Comparison of ENCODE assay signal across 8 cellular contexts in the genomic region with DNA sequence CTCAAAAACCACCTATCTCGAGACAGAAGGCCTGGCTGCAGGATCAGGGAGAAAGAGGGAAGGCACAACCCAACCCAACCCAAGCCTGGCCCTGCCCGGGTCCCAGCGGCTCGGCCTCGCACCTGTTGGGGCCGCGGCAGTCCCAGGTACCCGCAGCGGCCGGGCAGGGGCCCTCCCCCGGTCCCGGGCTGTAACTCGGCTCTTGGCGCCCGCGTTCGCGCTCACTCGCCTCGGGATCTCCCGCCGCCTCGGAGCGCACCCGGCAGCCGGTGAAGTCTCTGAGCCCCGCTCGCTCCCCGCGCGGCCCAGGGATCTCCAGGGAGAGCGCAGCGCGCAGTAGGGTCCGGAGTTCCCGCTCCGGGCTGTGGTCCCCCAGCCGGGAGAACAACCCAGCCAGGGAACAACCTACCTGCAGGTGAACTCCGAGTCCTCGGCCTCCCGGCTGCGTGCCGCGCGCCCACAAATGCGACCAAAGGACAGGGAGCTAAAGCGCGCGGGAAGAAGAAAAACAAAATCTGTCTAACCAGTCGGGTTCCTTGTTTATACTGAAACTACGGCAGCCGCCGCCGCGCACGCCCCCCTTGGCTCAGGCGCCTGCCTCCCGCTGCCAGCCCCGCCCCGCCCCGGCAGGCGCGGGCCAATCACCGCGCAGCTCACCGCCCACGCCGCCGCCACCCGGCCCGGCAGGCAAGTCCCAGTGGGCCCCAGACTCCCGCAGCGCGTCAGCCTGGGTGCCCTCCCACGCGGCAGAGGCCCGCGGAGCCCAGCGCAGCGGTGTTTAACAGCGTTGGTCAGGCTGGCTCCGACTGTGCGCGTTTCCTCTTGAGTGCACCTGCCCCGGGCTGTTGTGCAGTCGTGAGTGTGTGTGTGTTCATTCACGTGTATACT. TPM values are rescaled to one million over a fixed set of nuclear protein-coding genes. Genes with fewer than 3 reads are reported as not detected.
DNase-seq lines count a peak whose midpoint lies in the region; ATAC-seq and TF ChIP-seq lines count a peak whose summit lies in the region.

A gene (minus strand): TSS at position 547 of the 888 bp plus-strand sequence. CDS start 12,399 bp downstream, outside the sequence.

- H3K36me3 ChIP-seq in DND-41 (ENCODE audit: insufficient read depth, low read length) = no peaks in the 10 kb centered on the region
- no peaks in the 10 kb centered on the region for H3K36me3 ChIP-seq in Loucy (ENCODE audit: insufficient read depth, low read length)

- peaks cover 6% of the 10 kb centered on the region for H3K36me3 Mint-ChIP-seq in nephron progenitor cell (ENCODE audit: low read depth)
- no peaks in the 10 kb centered on the region for H3K36me3 Mint-ChIP-seq in stimulated activated naive CD8-positive, alpha-beta T cell treated with anti-CD3 and anti-CD28 coated beads, Interleukin-15, Interleukin-2, amounts not matched to agents 100 ng/mL and 50 ng/mL, for 24 hours (ENCODE audit: low read depth)

- peaks cover 17% of the 10 kb centered on the region for H3K9me3 Mint-ChIP-seq in nephron progenitor cell
- no peaks in the 10 kb centered on the region for H3K9me3 Mint-ChIP-seq in stimulated activated naive CD8-positive, alpha-beta T cell treated with anti-CD3 and anti-CD28 coated beads, Interleukin-15, Interleukin-2, amounts not matched to agents 100 ng/mL and 50 ng/mL, for 24 hours

- peak within 1 kb of the TSS; percentile 70 for H3K9ac ChIP-seq in DND-41 (ENCODE audit: low read depth, low read length)
- H3K9ac ChIP-seq in Loucy (ENCODE audit: low read depth, low read length, poor library complexity, severe bottlenecking) = peak within 1 kb of the TSS; percentile 66

- H4K20me1 ChIP-seq in DND-41 (ENCODE audit: insufficient read depth, low read length) = no peaks in the 10 kb centered on the region
- H4K20me1 ChIP-seq in Loucy (ENCODE audit: insufficient read depth, low read length, poor library complexity, severe bottlenecking) = no peaks in the 10 kb centered on the region

- peak within 1 kb of the TSS; percentile 78 for H3K4me2 ChIP-seq in DND-41 (ENCODE audit: insufficient read depth, low read length)
- H3K4me2 ChIP-seq in Loucy (ENCODE audit: low read depth, low read length, poor library complexity, severe bottlenecking) = peak within 1 kb of the TSS; percentile 95

- H3K27ac ChIP-seq in DND-41 (ENCODE audit: low read length) = peak within 1 kb of the TSS; percentile 72

- TF ChIP-seq CTCF in DND-41 (IDR thresholded peaks at IDR 0.05; ENCODE audit: borderline replicate concordance, extremely low read depth, low read length, poor library complexity, severe bottlenecking) (no peak), Loucy (conservative IDR thresholded peaks at IDR 0.05; ENCODE audit: low read length) (no peak), fibroblast of villous mesenchyme (IDR thresholded peaks at IDR 0.05; ENCODE audit: insufficient read depth, low read depth, low read length) (no peak), nephron progenitor cell (IDR thresholded peaks at IDR 0.05) (no peak)

- H3K4me1 ChIP-seq in DND-41 (ENCODE audit: insufficient read depth, low read length) (peaks cover 29% of the 10 kb centered on the region), Loucy (ENCODE audit: insufficient read depth, low read length, poor library complexity, severe bottlenecking) (peaks cover 31% of the 10 kb centered on the region)

- H3K4me3 Mint-ChIP-seq in nephron progenitor cell = peak within 1 kb of the TSS; percentile 91
- peak within 1 kb of the TSS; percentile 94 for H3K4me3 Mint-ChIP-seq in stimulated activated naive CD8-positive, alpha-beta T cell treated with anti-CD3 and anti-CD28 coated beads, Interleukin-15, Interleukin-2, amounts not matched to agents 100 ng/mL and 50 ng/mL, for 24 hours

- H3K4me1 Mint-ChIP-seq in nephron progenitor cell = peaks cover 57% of the 10 kb centered on the region
- H3K4me1 Mint-ChIP-seq in stimulated activated naive CD8-positive, alpha-beta T cell treated with anti-CD3 and anti-CD28 coated beads, Interleukin-15, Interleukin-2, amounts not matched to agents 100 ng/mL and 50 ng/mL, for 24 hours (ENCODE audit: low read depth) = peaks cover 58% of the 10 kb centered on the region

- no peaks in the 10 kb centered on the region for H3K9me3 ChIP-seq in DND-41 (ENCODE audit: insufficient read depth, low read length, severe bottlenecking)
- H3K9me3 ChIP-seq in Loucy (ENCODE audit: insufficient read depth, low read depth, low read length) = no peaks in the 10 kb centered on the region

- no peaks in the 10 kb centered on the region for H3K9me2 ChIP-seq in Loucy (replicated peaks; ENCODE audit: low read depth, low read length)

- H3F3A ChIP-seq in Loucy (ENCODE audit: low read depth) = peaks cover 2% of the 10 kb centered on the region; the same call in 1 of the 2 replicates

- H3K27me3 Mint-ChIP-seq in nephron progenitor cell (ENCODE audit: low read depth, poor library complexity) = peaks cover 12% of the 10 kb centered on the region
- no peaks in the 10 kb centered on the region for H3K27me3 Mint-ChIP-seq in stimulated activated naive CD8-positive, alpha-beta T cell treated with anti-CD3 and anti-CD28 coated beads, Interleukin-15, Interleukin-2, amounts not matched to agents 100 ng/mL and 50 ng/mL, for 24 hours

- H3K79me2 ChIP-seq in DND-41 (ENCODE audit: insufficient read depth, low read length) (peaks cover 2% of the 10 kb centered on the region; the same call in 1 of the 2 replicates), Loucy (ENCODE audit: insufficient read depth, low read length) (0 out of 2 replicates have a peak, but pooled peaks cover 4% of the 10 kb centered on the region)

- H3K4me3 ChIP-seq in DND-41 (ENCODE audit: low read depth in 1 of 2, low read length in 2 of 2) (peak within 1 kb of the TSS; percentile 80 to 83), Loucy (ENCODE audit: low read length, poor library complexity, severe bottlenecking) (peak within 1 kb of the TSS; percentile 76), fibroblast of villous mesenchyme (ENCODE audit: low read depth, low read length) (peak within 1 kb of the TSS; percentile 65)

- peak within 1 kb of the TSS; percentile 73 for H3K27ac Mint-ChIP-seq in nephron progenitor cell
- H3K27ac Mint-ChIP-seq in stimulated activated naive CD8-positive, alpha-beta T cell treated with anti-CD3 and anti-CD28 coated beads, Interleukin-15, Interleukin-2, amounts not matched to agents 100 ng/mL and 50 ng/mL, for 24 hours = peak within 1 kb of the TSS; percentile 94

- H2AFZ ChIP-seq in DND-41 (ENCODE audit: low read depth, low read length) (peak within 1 kb of the TSS; percentile 94), Loucy (ENCODE audit: low read length) (peak within 1 kb of the TSS; percentile 85)

- ATAC-seq in DND-41 (ENCODE audit: insufficient read depth, low read depth) = peak; percentile 94

- H3K27me3 ChIP-seq in DND-41 (ENCODE audit: insufficient read depth, low read length, poor library complexity) (peaks cover 8% of the 10 kb centered on the region), Loucy (ENCODE audit: insufficient read depth, low read length, poor library complexity, severe bottlenecking) (no peaks in the 10 kb centered on the region)

- peak; percentile 90 for DNase-seq in DND-41
- DNase-seq in H4 (ENCODE audit: low spot score) = peak; percentile 53
- peak; percentile 50 to 65 for DNase-seq in SHP77 (lab: John Stamatoyannopoulos, UW)
- peak; percentile 98 for DNase-seq in activated effector memory CD4-positive, alpha-beta T cell treated with anti-CD3 and anti-CD28 coated beads, Interleukin-2, amount 50 U/mL, for 16 hours
- peak; percentile 61 for DNase-seq in fibroblast of villous mesenchyme (ENCODE audit: low read depth)
- DNase-seq in nephron progenitor cell = peak; percentile 86

RNA-seq across cellular contexts. Expression of the gene that starts here (rescaled TPM):
- 0.25 and 1.1 TPM in 2 replicates for total RNA-seq in H4 (2014; rRNA removed; shearing (Covaris generic))
- total RNA-seq in fibroblast of villous mesenchyme = 0.32 TPM in 1 of 2 replicates, not detected in the other

Comparison
In these comparisons a context has a peak if more than half of its experiments do, and no peak if none do; other contexts are left out.
1. Peak in every context shown above with its lines: DNase-seq, ATAC-seq, H3K4me3 ChIP-seq and H3K27ac ChIP-seq.
2. Peak in DNase-seq and H3K4me3 ChIP-seq in fibroblast of villous mesenchyme; RNA of the gene not detected or under 1 TPM.